In the genomic region with DNA sequence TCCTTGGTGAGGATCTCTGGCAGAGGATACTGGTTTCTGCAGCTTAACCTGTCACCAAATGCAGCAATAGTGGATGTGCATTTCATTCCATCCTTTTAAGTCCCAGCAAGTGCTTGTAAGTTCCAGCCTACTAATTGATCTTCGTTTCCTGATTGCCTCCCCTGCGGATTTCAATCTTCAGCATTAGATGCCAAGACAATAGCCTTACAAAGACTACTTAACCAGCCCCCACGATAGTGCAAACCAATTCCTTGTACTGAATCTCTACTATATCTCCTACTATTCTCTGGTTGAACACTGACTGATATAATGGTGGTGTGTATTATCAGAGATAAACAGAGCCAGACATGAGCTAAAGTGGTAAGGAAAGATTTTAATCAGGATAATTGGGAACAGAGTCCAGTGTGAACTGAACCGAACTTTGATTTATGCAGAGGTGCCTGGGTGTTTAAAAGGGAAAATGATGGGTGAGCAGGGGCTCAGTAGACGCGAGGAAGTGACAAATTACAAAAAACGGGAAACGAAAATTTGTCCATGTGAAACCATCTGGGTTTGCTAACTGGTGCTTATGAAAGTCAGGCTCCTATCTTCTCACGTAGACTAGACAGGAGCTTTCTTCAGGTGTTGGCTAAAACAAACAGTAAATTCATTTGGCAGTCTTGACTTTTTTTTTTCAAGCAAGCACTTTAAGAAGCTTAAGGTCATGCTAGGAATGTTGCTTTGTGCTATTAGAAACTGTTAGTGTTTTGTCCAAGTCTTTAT, we compare ENCODE assay signal across 11 cellular contexts.
A peak's percentile ranks its signal among the peaks of the same experiment; 100 is the strongest.
DNase-seq lines count a peak whose midpoint lies in the region; ATAC-seq lines count a peak whose summit lies in the region.
"Had no signal": no experiment of that assay in that cellular context is flagged by ENCODE, and none has a peak within 500 bp of the region (broad histone marks: within the 10 kb centered on the region; RNA-seq: fewer than 3 reads in every experiment).

No MANE protein-coding gene starts in this region.

- DNase-seq in SK-N-DZ (ENCODE audit: low spot score) (peak; percentile 71), cortex of kidney (lab: John Stamatoyannopoulos, UW) (no peak), HuH-7 (ENCODE audit: low spot score) (no peak), AML-193 (lab: John Stamatoyannopoulos, UW) (no peak), putamen (ENCODE audit: low spot score) (no peak)
- DNase-seq: activated CD4-positive, alpha-beta T cell treated with anti-CD3 and anti-CD28 coated beads for 36 hours; activated naive CD8-positive, alpha-beta T cell treated with anti-CD3 and anti-CD28 coated beads for 36 hours; NCI-H146 had no signal

- ATAC-seq in GM18502 (IDR thresholded peaks at IDR 0.05; ENCODE audit: poor library complexity, unreplicated experiment): peak; percentile 97
- peak; percentile 75 for ATAC-seq in GM21423 (IDR thresholded peaks at IDR 0.05; ENCODE audit: unreplicated experiment)
- peak; percentile 62 for ATAC-seq in HG03103 (IDR thresholded peaks at IDR 0.05; ENCODE audit: low read depth, unreplicated experiment)
- ATAC-seq: activated CD4-positive, alpha-beta T cell treated with anti-CD3 and anti-CD28 coated beads for 36 hours had no signal
